Comparison of ENCODE assay signal across 18 cellular contexts in genomic region chr1:23371987-23372386, GRCh38. TPM values are rescaled to one million over a fixed set of nuclear protein-coding genes. Genes with fewer than 3 reads are reported as not detected.
DNase-seq lines count a peak whose midpoint lies in the region; ATAC-seq, FAIRE-seq and TF ChIP-seq lines count a peak whose summit lies in the region.
"Had no signal": no experiment of that assay in that cellular context is flagged by ENCODE, and none has a peak within 500 bp of the region (broad histone marks: within the 10 kb centered on the region; RNA-seq: fewer than 3 reads in every experiment).

No MANE protein-coding gene starts in this region.

- no peak overlapping the region for H2BK15ac ChIP-seq in mesenchymal stem cell (ENCODE audit: low read depth, poor library complexity, severe bottlenecking)

- peak overlapping the region in 1 of 2 experiments; percentile 73; a peak in 2 of 4 replicates for H3K9ac ChIP-seq in K562 (ENCODE audit: insufficient read depth in 1 of 2, low read depth in 2 of 2, low read length in 2 of 2)
- H3K9ac ChIP-seq in mesenchymal stem cell (ENCODE audit: low read length) = peak overlapping the region; percentile 99
- H3K9ac ChIP-seq in subcutaneous abdominal adipose tissue (ENCODE audit: low read length in 5 of 5) = peak overlapping the region in 2 of 5 donors; percentile 98 to 99
- H3K9ac ChIP-seq: KMS-11 had no signal

- CTCF ChIA-PET in K562 (lab: Yijun Ruan, JAX; ENCODE audit: low intra/inter-chr PET ratio) = no interaction called here

- H2BK120ac ChIP-seq in mesenchymal stem cell (ENCODE audit: low read depth, low read length) = peak overlapping the region; percentile 8

- H3K27ac Mint-ChIP-seq in T-helper 2 cell treated with Interferon-gamma antibody and Interleukin-4, amounts not matched to agents 5 μg/mL and 100 μg/mL, for 36 hours = no peak overlapping the region
- H3K27ac Mint-ChIP-seq: activated CD8-positive, alpha-beta T cell treated with anti-CD3 and anti-CD28 coated beads, Interleukin-2, amount 10 ng/mL, durations not matched to agents 7 days and 5 days had no signal

- H3K27me3 ChIP-seq in K562 (ENCODE audit: control insufficient read depth in 2 of 2, insufficient read depth in 2 of 2, low read length in 2 of 2) (no peaks in the 10 kb centered on the region), mesenchymal stem cell (ENCODE audit: control insufficient read depth in 1 of 2, insufficient read depth in 1 of 2, low read length in 2 of 2) (no peaks in the 10 kb centered on the region), subcutaneous abdominal adipose tissue (ENCODE audit: control insufficient read depth in 5 of 5, insufficient read depth in 4 of 5, low read length in 5 of 5) (peaks cover 0 to 4% (median 0%) of the 10 kb centered on the region in 5 donors)
- H3K27me3 ChIP-seq: BE2C had no signal

- no peak overlapping the region for H2BK5ac ChIP-seq in mesenchymal stem cell (ENCODE audit: low read depth, low read length, poor library complexity, severe bottlenecking)

- TF ChIP-seq EP300 in K562 (IDR thresholded peaks at IDR 0.05; ENCODE audit: low read length) = no peak

- peaks cover 11% of the 10 kb centered on the region for H3K36me3 Mint-ChIP-seq in T-helper 2 cell treated with Interferon-gamma antibody and Interleukin-4, amounts not matched to agents 5 μg/mL and 100 μg/mL, for 36 hours (ENCODE audit: low read depth)

- H3K14ac ChIP-seq in mesenchymal stem cell (ENCODE audit: low read length in 2 of 2) = peak overlapping the region in 1 of 2 experiments; percentile 53

- intact Hi-C loops in K562 (cut with micrococcal nuclease) = no loop called here

- H4K91ac ChIP-seq in mesenchymal stem cell (ENCODE audit: low read length) = peak overlapping the region; percentile 2

- DNase-seq in HK-2 (ENCODE audit: unreplicated experiment) = peak; percentile 61
- peak in 1 of 4 experiments; percentile 41 for DNase-seq in K562 (ENCODE audit: extremely low read depth in 1 of 4, low spot score in 3 of 4)
- DNase-seq in mesenchymal stem cell = no peak
- DNase-seq in epidermal melanocyte (ENCODE audit: insufficient read length, low spot score) = no peak
- no peak for DNase-seq in T-helper 2 cell treated with Interferon-gamma antibody and Interleukin-4, amounts not matched to agents 5 μg/mL and 100 μg/mL, for 36 hours (ENCODE audit: low spot score)
- DNase-seq: activated CD8-positive, alpha-beta T cell treated with anti-CD3 and anti-CD28 coated beads, Interleukin-2, amount 10 ng/mL, durations not matched to agents 7 days and 5 days; BE2C; NCI-H1436; NCI-H446 treated with DMSO at 0.1 percent for 48 hours; SK-N-SH; stimulated activated naive CD4-positive, alpha-beta T cell had no signal

- H3K23ac ChIP-seq in mesenchymal stem cell (ENCODE audit: low read length in 2 of 2) = no peak overlapping the region

- POLR2A ChIA-PET in K562 (lab: Yijun Ruan, JAX) = interaction anchor here (1.1 to 1.7 kb wide), 3 partner anchors 10 to 29 kb away, joined by 4 to 5 read pairs (median 4); no protein-coding TSS in a partner anchor

- no peaks in the 10 kb centered on the region for H3K27me3 Mint-ChIP-seq in T-helper 2 cell treated with Interferon-gamma antibody and Interleukin-4, amounts not matched to agents 5 μg/mL and 100 μg/mL, for 36 hours (ENCODE audit: low read depth)

- peak overlapping the region; percentile 36 for H4K8ac ChIP-seq in mesenchymal stem cell (ENCODE audit: low read length)

- no peak overlapping the region; the same call in 2 of the 3 replicates for H3K27ac ChIP-seq in K562 (ENCODE audit: extremely low read depth, low read depth, low read length)
- H3K27ac ChIP-seq in mesenchymal stem cell (ENCODE audit: low read length, poor library complexity, severe bottlenecking) = no peak overlapping the region
- H3K27ac ChIP-seq in subcutaneous abdominal adipose tissue (ENCODE audit: low read depth, low read length) = peak overlapping the region; percentile 100
- H3K27ac ChIP-seq: KMS-11 had no signal

- peaks cover 2% of the 10 kb centered on the region for H3K9me3 Mint-ChIP-seq in T-helper 2 cell treated with Interferon-gamma antibody and Interleukin-4, amounts not matched to agents 5 μg/mL and 100 μg/mL, for 36 hours

- H3K4me3 Mint-ChIP-seq in T-helper 2 cell treated with Interferon-gamma antibody and Interleukin-4, amounts not matched to agents 5 μg/mL and 100 μg/mL, for 36 hours = no peak overlapping the region
- H3K4me3 Mint-ChIP-seq: activated CD8-positive, alpha-beta T cell treated with anti-CD3 and anti-CD28 coated beads, Interleukin-2, amount 10 ng/mL, durations not matched to agents 7 days and 5 days had no signal

- FAIRE-seq in K562 (lab: Jason Lieb, UNC) = no peak

- no peak for TF ChIP-seq RAD21 in K562 (CRISPR knock-in tag; conservative IDR thresholded peaks at IDR 0.05 in 1 of 2, IDR thresholded peaks at IDR 0.05 in 1 of 2)

- H3K79me1 ChIP-seq in mesenchymal stem cell (replicated peaks; ENCODE audit: low read length, poor library complexity, severe bottlenecking) = peaks cover 16% of the 10 kb centered on the region

- WGBS in K562 (ENCODE audit: insufficient coverage, low coverage, missing lambda C conversion rate) = 59% methylated on average over 9 of the region's 9 CpGs
- whole genome bisulfite sequencing in mesenchymal stem cell = 76% methylated on average over 9 of the region's 9 CpGs

- ATAC-seq in K562 (no peak), HG03196 (IDR thresholded peaks at IDR 0.05; ENCODE audit: unreplicated experiment) (no peak)
- ATAC-seq: activated CD8-positive, alpha-beta T cell treated with anti-CD3 and anti-CD28 coated beads, Interleukin-2, amount 10 ng/mL, durations not matched to agents 7 days and 5 days had no signal

- no peak for TF ChIP-seq POLR2A in K562 (conservative IDR thresholded peaks at IDR 0.05)

- H4K20me1 ChIP-seq in K562 (replicated peaks; ENCODE audit: control insufficient read depth, insufficient read depth, low read length) = no peaks in the 10 kb centered on the region

- peak overlapping the region; percentile 57 for H2AK5ac ChIP-seq in mesenchymal stem cell (ENCODE audit: low read length, severe bottlenecking)

- no peaks in the 10 kb centered on the region for H3K9me1 ChIP-seq in K562 (ENCODE audit: control insufficient read depth, insufficient read depth, low read length)

- H3K4me1 Mint-ChIP-seq in T-helper 2 cell treated with Interferon-gamma antibody and Interleukin-4, amounts not matched to agents 5 μg/mL and 100 μg/mL, for 36 hours (ENCODE audit: low read depth) = peaks cover 26% of the 10 kb centered on the region

- in situ Hi-C loops in K562 (cut with MboI) = no loop called here

- H3K9me3 ChIP-seq in K562 (replicated peaks; ENCODE audit: control insufficient read depth, insufficient read depth, low read depth, low read length) = no peaks in the 10 kb centered on the region
- H3K9me3 ChIP-seq in mesenchymal stem cell (ENCODE audit: control insufficient read depth, low read length) = no peaks in the 10 kb centered on the region
- H3K9me3 ChIP-seq in subcutaneous abdominal adipose tissue (ENCODE audit: control insufficient read depth in 5 of 5, low read length in 5 of 5) = no peaks in the 10 kb centered on the region
- H3K9me3 ChIP-seq: BE2C, HAP-1, SK-N-SH had no signal

- BruUV-seq in K562 (replicated peaks; lab: Mats Ljungman, UMichigan) = no TSS peak

- no peak overlapping the region for H3K4me3 ChIP-seq in K562
- H3K4me3 ChIP-seq in mesenchymal stem cell (ENCODE audit: insufficient read depth in 1 of 2, low read depth in 1 of 2, low read length in 2 of 2) = peak overlapping the region in 1 of 2 experiments; percentile 27
- no peak overlapping the region for H3K4me3 ChIP-seq in subcutaneous abdominal adipose tissue (ENCODE audit: low read depth in 1 of 5, low read length in 5 of 5)
- H3K4me3 ChIP-seq: coronary artery, HAP-1, lung had no signal

- peak overlapping the region; percentile 1 to 46 for H3K18ac ChIP-seq in mesenchymal stem cell (ENCODE audit: low read depth in 1 of 2, low read length in 2 of 2)

- peak overlapping the region in 1 of 2 experiments; percentile 46 for H2BK12ac ChIP-seq in mesenchymal stem cell (ENCODE audit: low read length in 2 of 2)

- H3K4me1 ChIP-seq in K562 (replicated peaks in 1 of 2; ENCODE audit: control insufficient read depth in 2 of 2, insufficient read depth in 2 of 2, low read length in 2 of 2) = peaks cover 26 to 31% of the 10 kb centered on the region in 2 experiments
- H3K4me1 ChIP-seq in mesenchymal stem cell (ENCODE audit: control insufficient read depth, insufficient read depth, low read depth, low read length) = peaks cover 21% of the 10 kb centered on the region
- peaks cover 19 to 61% (median 58%) of the 10 kb centered on the region in 5 donors for H3K4me1 ChIP-seq in subcutaneous abdominal adipose tissue (ENCODE audit: control insufficient read depth in 5 of 5, insufficient read depth in 5 of 5, low read length in 5 of 5)

- H3K4me2 ChIP-seq in K562 (ENCODE audit: insufficient read depth, low read length) (peak overlapping the region; percentile 22; the same call in 1 of the 2 replicates), mesenchymal stem cell (ENCODE audit: low read length, poor library complexity, severe bottlenecking) (no peak overlapping the region)
- H3K4me2 ChIP-seq: KMS-11 had no signal

- peaks cover 9% of the 10 kb centered on the region; the same call in 2 of the 3 replicates for H3K36me3 ChIP-seq in K562 (ENCODE audit: control insufficient read depth, insufficient read depth, low read length)
- H3K36me3 ChIP-seq in mesenchymal stem cell (ENCODE audit: control insufficient read depth in 1 of 2, insufficient read depth in 2 of 2, low read depth in 1 of 2, low read length in 2 of 2) = peaks cover 5 to 22% of the 10 kb centered on the region in 2 experiments
- peaks cover 0 to 3% (median 0%) of the 10 kb centered on the region in 5 donors for H3K36me3 ChIP-seq in subcutaneous abdominal adipose tissue (ENCODE audit: control insufficient read depth in 5 of 5, insufficient read depth in 5 of 5, low read length in 5 of 5)
- H3K36me3 ChIP-seq: BE2C had no signal

- TF ChIP-seq CTCF in K562 (IDR thresholded peaks at IDR 0.05 in 2 of 3, conservative IDR thresholded peaks at IDR 0.05 in 1 of 3; ENCODE audit: insufficient read depth in 2 of 3, low read depth in 1 of 3, low read length in 3 of 3) = no peak

- H3K4ac ChIP-seq in mesenchymal stem cell (ENCODE audit: low read depth in 1 of 2, low read length in 2 of 2) = peak overlapping the region in 1 of 2 experiments; percentile 32

- H2AFZ ChIP-seq in K562 (ENCODE audit: low read depth, low read length) = no peak overlapping the region
- no peak overlapping the region for H2AFZ ChIP-seq in mesenchymal stem cell (ENCODE audit: low read depth, low read length)

- peaks cover 44% of the 10 kb centered on the region for H3K79me2 ChIP-seq in K562 (ENCODE audit: control insufficient read depth, insufficient read depth, low read length)

RNA-seq across cellular contexts. Expression of gene ZNF436, which starts 2.4 kb away (rescaled TPM):
- total RNA-seq in K562 (2011; cell fraction: chromatin; rRNA removed; ENCODE audit: low replicate concordance) = 10.7 and 18.5 TPM in 2 replicates
- 8.7 and 9.7 TPM in 2 replicates for total RNA-seq in K562 (2011; cell fraction: nucleolus; rRNA removed)
- total RNA-seq in K562 (2011; cell fraction: nucleoplasm; rRNA removed) = 11.4 and 13.0 TPM in 2 replicates
- total RNA-seq in K562 (2014; rRNA removed) (6.2 and 7.0 TPM in 2 replicates), K562 (2014; rRNA removed; fragmentation: Illumina TruSeq; extraction: Trizol) (8.3 and 9.4 TPM in 2 replicates), K562 (2015; rRNA removed; fragmentation: Illumina TruSeq; extraction: Trizol) (11.3 and 11.9 TPM in 2 replicates), K562 (2021) (6.9 and 7.4 TPM in 2 replicates)
- polyA plus RNA-seq in K562 (2011; rRNA removed) (8.0 and 9.7 TPM in 2 replicates), K562 (2014; fragmentation: Illumina TruSeq; extraction: Trizol) (6.8 and 7.3 TPM in 2 replicates), K562 (2014; fragmentation: Nextera tagmentation; extraction: Ambion mirVana) (1 to 10 TPM; 2.1 to 3.3 TPM), K562 (2014; rRNA removed) (3.8 and 4.5 TPM in 2 replicates)
- 2.4 and 6.8 TPM in 2 replicates for polyA plus RNA-seq in K562 (2011; cell fraction: cytosol; rRNA removed)
- polyA plus RNA-seq in K562 (2011; cell fraction: nucleus; rRNA removed) = 9.0 and 14.4 TPM in 2 replicates
- 4.6 and 5.2 TPM in 2 replicates for polyA plus RNA-seq in K562 (2012)
- polyA minus RNA-seq in K562 (2011; rRNA and poly(A)+ RNA removed) = 18.1 and 28.7 TPM in 2 replicates
- polyA minus RNA-seq in K562 (2011; cell fraction: cytosol; rRNA and poly(A)+ RNA removed) = 7.3 and 7.8 TPM in 2 replicates
- polyA minus RNA-seq in K562 (2011; cell fraction: nucleus; rRNA and poly(A)+ RNA removed) = 7.9 and 17.7 TPM in 2 replicates
- 10.9 TPM for polyA plus RNA-seq in mesenchymal stem cell (2013, experiment 1 of 2)
- 10.8 TPM for polyA plus RNA-seq in mesenchymal stem cell (2013, experiment 2 of 2)

RNA-seq across cellular contexts. Expression of gene HNRNPR, which starts 27.9 kb away (rescaled TPM):
- total RNA-seq in K562 (2011; cell fraction: chromatin; rRNA removed; ENCODE audit: low replicate concordance) = 99.0 and 265 TPM in 2 replicates
- total RNA-seq in K562 (2011; cell fraction: nucleolus; rRNA removed) = 46.7 and 67.2 TPM in 2 replicates
- total RNA-seq in K562 (2011; cell fraction: nucleoplasm; rRNA removed) = 120 and 158 TPM in 2 replicates
- 212 and 244 TPM in 2 replicates for total RNA-seq in K562 (2014; rRNA removed)
- total RNA-seq in K562 (2014; rRNA removed; fragmentation: Illumina TruSeq; extraction: Trizol) = 301 and 338 TPM in 2 replicates
- 321 and 351 TPM in 2 replicates for total RNA-seq in K562 (2015; rRNA removed; fragmentation: Illumina TruSeq; extraction: Trizol)
- total RNA-seq in K562 (2021) = 238 and 253 TPM in 2 replicates
- 270 and 360 TPM in 2 replicates for polyA plus RNA-seq in K562 (2011; rRNA removed)
- polyA plus RNA-seq in K562 (2011; cell fraction: cytosol; rRNA removed) = 81.4 and 163 TPM in 2 replicates
- polyA plus RNA-seq in K562 (2011; cell fraction: nucleus; rRNA removed) = 58.1 and 89.0 TPM in 2 replicates
- 153 and 259 TPM in 2 replicates for polyA plus RNA-seq in K562 (2012)
- polyA plus RNA-seq in K562 (2014; fragmentation: Illumina TruSeq; extraction: Trizol) = 318 and 372 TPM in 2 replicates
- 10 to 100 TPM; 80.9 to 93.4 TPM for polyA plus RNA-seq in K562 (2014; fragmentation: Nextera tagmentation; extraction: Ambion mirVana)
- 321 and 349 TPM in 2 replicates for polyA plus RNA-seq in K562 (2014; rRNA removed)
- polyA minus RNA-seq in K562 (2011; rRNA and poly(A)+ RNA removed) = 270 and 312 TPM in 2 replicates
- polyA minus RNA-seq in K562 (2011; cell fraction: cytosol; rRNA and poly(A)+ RNA removed) = 94.9 and 109 TPM in 2 replicates
- polyA minus RNA-seq in K562 (2011; cell fraction: nucleus; rRNA and poly(A)+ RNA removed) = 78.8 and 184 TPM in 2 replicates
- 85.8 TPM for polyA plus RNA-seq in mesenchymal stem cell (2013, experiment 1 of 2)
- polyA plus RNA-seq in mesenchymal stem cell (2013, experiment 2 of 2) = 90.1 TPM

RNA-seq across cellular contexts. Expression of gene TCEA3, which starts 52.6 kb away (rescaled TPM):
- total RNA-seq in K562 (2011; cell fraction: chromatin; rRNA removed; ENCODE audit: low replicate concordance) = 0.86 and 1.4 TPM in 2 replicates
- 0.67 and 1.4 TPM in 2 replicates for total RNA-seq in K562 (2011; cell fraction: nucleolus; rRNA removed)
- 0.66 and 0.84 TPM in 2 replicates for total RNA-seq in K562 (2011; cell fraction: nucleoplasm; rRNA removed)
- total RNA-seq in K562 (2014; rRNA removed) (0.33 and 0.54 TPM in 2 replicates), K562 (2014; rRNA removed; fragmentation: Illumina TruSeq; extraction: Trizol) (0.45 and 0.51 TPM in 2 replicates), K562 (2015; rRNA removed; fragmentation: Illumina TruSeq; extraction: Trizol) (0.34 and 0.36 TPM in 2 replicates), K562 (2021) (0.49 and 0.55 TPM in 2 replicates)
- polyA plus RNA-seq in K562 (2011; rRNA removed) (0.34 and 0.54 TPM in 2 replicates), K562 (2014; fragmentation: Illumina TruSeq; extraction: Trizol) (0.16 and 0.66 TPM in 2 replicates), K562 (2014; fragmentation: Nextera tagmentation; extraction: Ambion mirVana) (under 1 TPM; 0.03 to 0.10 TPM), K562 (2014; rRNA removed) (0.13 and 0.80 TPM in 2 replicates)
- polyA plus RNA-seq in K562 (2011; cell fraction: cytosol; rRNA removed) = 0.19 and 0.45 TPM in 2 replicates
- 0.81 and 0.90 TPM in 2 replicates for polyA plus RNA-seq in K562 (2011; cell fraction: nucleus; rRNA removed)
- 0.49 and 0.76 TPM in 2 replicates for polyA plus RNA-seq in K562 (2012)
- polyA minus RNA-seq in K562 (2011; rRNA and poly(A)+ RNA removed) = 0.25 and 0.27 TPM in 2 replicates
- not detected in 2 replicates for polyA minus RNA-seq in K562 (2011; cell fraction: cytosol; rRNA and poly(A)+ RNA removed)
- 0.27 and 0.56 TPM in 2 replicates for polyA minus RNA-seq in K562 (2011; cell fraction: nucleus; rRNA and poly(A)+ RNA removed)
- polyA plus RNA-seq in mesenchymal stem cell (2013, experiment 1 of 2) = 27.4 TPM
- polyA plus RNA-seq in mesenchymal stem cell (2013, experiment 2 of 2) = 25.9 TPM
- total RNA-seq: OCI-LY7 had no signal
